17 cellular contexts compared by ENCODE assay signal in the genomic region with DNA sequence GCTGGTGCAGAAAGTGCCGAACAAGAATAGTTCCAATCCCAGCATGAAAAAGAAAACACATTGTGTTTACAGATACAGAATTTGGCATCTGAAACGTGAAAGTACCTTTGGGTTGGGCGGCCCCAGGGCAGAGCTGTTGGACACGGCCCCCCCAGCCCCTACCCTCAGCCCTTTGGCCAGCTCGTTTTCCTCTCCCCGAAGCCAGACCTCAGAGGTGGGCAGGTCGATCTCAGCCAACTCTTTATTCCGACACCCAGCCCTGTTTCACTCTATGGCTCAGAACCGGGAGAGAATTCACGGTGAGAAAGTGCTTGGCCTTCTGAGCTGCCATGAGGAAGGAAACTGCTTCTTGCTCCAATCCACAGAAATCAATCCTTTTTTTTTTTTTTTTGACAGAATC. TPM values are rescaled to one million over a fixed set of nuclear protein-coding genes. Genes with fewer than 3 reads are reported as not detected.
DNase-seq lines count a peak whose midpoint lies in the region; FAIRE-seq and TF ChIP-seq lines count a peak whose summit lies in the region.
"Had no signal": no experiment of that assay in that cellular context is flagged by ENCODE, and none has a peak within 500 bp of the region (broad histone marks: within the 10 kb centered on the region; RNA-seq: fewer than 3 reads in every experiment).

No MANE protein-coding gene starts in this region.

- WGBS in H1 (ENCODE audit: extremely low coverage in 1 of 2, insufficient coverage in 1 of 2, insufficient read length in 1 of 2, insufficient replicate concordance in 2 of 2, low coverage in 1 of 2, low lambda C conversion rate in 2 of 2, missing lambda C conversion rate in 1 of 2), 2 experiments = 87% methylated on average over 9 of the region's 10 CpGs; no CpG with 5 or more reads in 1 of the 2 experiments
- WGBS in stomach, 5 donors = 65 to 75% (median 72%) methylated on average over 10 of the region's 10 CpGs

- H3K79me2 ChIP-seq in H1 (ENCODE audit: control insufficient read depth in 1 of 2, insufficient read depth in 2 of 2, low read length in 2 of 2) = no peaks in the 10 kb centered on the region

- H3K9me3 ChIP-seq in H1 (ENCODE audit: insufficient read depth in 2 of 2, low read depth in 1 of 2, low read length in 1 of 2) (no peaks in the 10 kb centered on the region), stomach (no peaks in the 10 kb centered on the region)
- H3K9me3 ChIP-seq: A549 had no signal

- H3K14ac ChIP-seq in H1 (ENCODE audit: insufficient read length) = no peak overlapping the region

- H2BK15ac ChIP-seq in H1 (ENCODE audit: low read length) = peak overlapping the region; percentile 88; the same call in 1 of the 2 replicates

- no peak for TF ChIP-seq RAD21 in H1 (IDR thresholded peaks at IDR 0.05 in 1 of 2, conservative IDR thresholded peaks at IDR 0.05 in 1 of 2; ENCODE audit: low read depth in 2 of 2, low read length in 2 of 2)

- CTCF ChIA-PET in H1 (lab: Charles Lee; ENCODE audit: partially characterized antibody) = interaction anchor here (1.3 to 1.5 kb wide), 2 partner anchors 19 to 35 kb away, joined by 3 to 4 read pairs; no protein-coding TSS in a partner anchor

- TF ChIP-seq CTCF in bronchial epithelial cell (IDR thresholded peaks at IDR 0.05; ENCODE audit: insufficient read depth, low read length, severe bottlenecking) (no peak), H1 (IDR thresholded peaks at IDR 0.05; ENCODE audit: control extremely low read depth in 1 of 3, insufficient read depth in 1 of 3, low read depth in 1 of 3, low read length in 3 of 3) (no peak), stomach (IDR thresholded peaks at IDR 0.05) (no peak)

- H4K8ac ChIP-seq in H1 (ENCODE audit: extremely low read depth, insufficient read depth, low read length) = no peak overlapping the region

- no peak overlapping the region for H2AFZ ChIP-seq in H1 (ENCODE audit: low read length)

- no peak overlapping the region for H3K18ac ChIP-seq in H1 (ENCODE audit: extremely low read depth, low read length)

- H3K4me1 ChIP-seq in H1 (replicated peaks in 1 of 4; ENCODE audit: control insufficient read depth in 3 of 4, insufficient read depth in 4 of 4, low read length in 3 of 4) (peaks cover 0 to 4% (median 3%) of the 10 kb centered on the region in 4 experiments; a peak in 3 of 7 replicates), stomach (peaks cover 6 to 23% (median 13%) of the 10 kb centered on the region in 4 donors)
- H3K4me1 ChIP-seq: A549 had no signal

- no peak overlapping the region for H3K4ac ChIP-seq in H1 (replicated peaks; ENCODE audit: insufficient read length, low read depth, low read length)

- H3K27me3 ChIP-seq in bronchial epithelial cell (ENCODE audit: control insufficient read depth, insufficient read depth, low read length) (peaks cover 3% of the 10 kb centered on the region), H1 (replicated peaks in 1 of 4; ENCODE audit: control insufficient read depth in 3 of 4, extremely low read depth in 1 of 4, insufficient read depth in 3 of 4, low read length in 3 of 4) (peaks cover 0 to 2% (median 0%) of the 10 kb centered on the region in 4 experiments; a peak in 3 of 7 replicates), stomach (no peaks in the 10 kb centered on the region)

- TF ChIP-seq EP300 in H1 (IDR thresholded peaks at IDR 0.05; ENCODE audit: borderline replicate concordance in 1 of 2, low read depth in 2 of 2, low read length in 2 of 2) (no peak), stomach (IDR thresholded peaks at IDR 0.05) (no peak)

- H3K36me3 ChIP-seq in bronchial epithelial cell (ENCODE audit: control insufficient read depth, insufficient read depth, low read length) = no peaks in the 10 kb centered on the region
- no peaks in the 10 kb centered on the region for H3K36me3 ChIP-seq in H1 (ENCODE audit: control insufficient read depth in 2 of 4, insufficient read depth in 4 of 4, low read length in 3 of 4)
- H3K36me3 ChIP-seq in stomach = no peaks in the 10 kb centered on the region

- no peak overlapping the region; the same call in 1 of the 2 replicates for H2AK5ac ChIP-seq in H1 (ENCODE audit: low read depth, low read length)

- POLR2A ChIA-PET in H1 (lab: Charles Lee; ENCODE audit: partially characterized antibody) = no interaction called here

- H3K4me2 ChIP-seq in H1 (ENCODE audit: insufficient read depth in 1 of 2, low read depth in 2 of 2, low read length in 2 of 2) = no peak overlapping the region
- H3K4me2 ChIP-seq: A549 had no signal

- TF ChIP-seq POLR2A in H1 (IDR thresholded peaks at IDR 0.05; ENCODE audit: control extremely low read depth in 1 of 2, low read depth in 2 of 2, low read length in 2 of 2) (no peak), stomach (IDR thresholded peaks at IDR 0.05) (no peak)

- H3K56ac ChIP-seq in H1 (replicated peaks; ENCODE audit: insufficient read length, low read depth, low read length) = no peak overlapping the region

- no peak for DNase-seq in bronchial epithelial cell (ENCODE audit: low read depth)
- DNase-seq in H1 (ENCODE audit: low read depth in 1 of 2, low spot score in 2 of 2) = no peak
- DNase-seq in islet precursor cell = peak; percentile 49
- DNase-seq in stomach = no peak
- DNase-seq in DMS53 treated with DMSO at 0.1 percent for 48 hours (lab: John Stamatoyannopoulos, UW; ENCODE audit: unreplicated experiment) = no peak
- no peak for DNase-seq in activated naive CD4-positive, alpha-beta T cell treated with Interleukin-2 at 50 U/mL for 16 hours
- DNase-seq in ureter (ENCODE audit: low spot score) = no peak
- DNase-seq in NCI-H2029 (lab: John Stamatoyannopoulos, UW) = no peak
- DNase-seq: CD8-positive, alpha-beta T cell; COR-L47; DMS153; DND-41; GDM1 had no signal

- no peaks in the 10 kb centered on the region for H3K23me2 ChIP-seq in H1 (ENCODE audit: low read depth, low read length)

- FAIRE-seq in bronchial epithelial cell (lab: Jason Lieb, UNC) (peak; percentile 32), H1 (lab: Jason Lieb, UNC) (no peak)
- FAIRE-seq: A549, D721Med had no signal

- H3K4me3 ChIP-seq in bronchial epithelial cell (ENCODE audit: low read depth, low read length) (no peak overlapping the region), H1 (ENCODE audit: extremely low read depth in 1 of 4, insufficient read depth in 2 of 4, low read depth in 3 of 4, low read length in 4 of 4) (no peak overlapping the region), stomach (no peak overlapping the region)
- H3K4me3 ChIP-seq: A549 had no signal

- no peak overlapping the region for H2BK12ac ChIP-seq in H1 (ENCODE audit: low read depth, low read length)

- H2BK120ac ChIP-seq in H1 (replicated peaks; ENCODE audit: low read depth, low read length) = no peak overlapping the region

- intact Hi-C loops in stomach (cut with DNase I; ENCODE audit: low total_unique reads) = no loop called here

- no peak overlapping the region for H4K5ac ChIP-seq in H1 (ENCODE audit: insufficient read length, low read depth, low read length)

- H4K20me1 ChIP-seq in H1 (replicated peaks in 1 of 2; ENCODE audit: control insufficient read depth in 1 of 2, insufficient read depth in 2 of 2, low read length in 2 of 2) = no peaks in the 10 kb centered on the region

- no peak overlapping the region for H3K27ac ChIP-seq in H1 (ENCODE audit: low read depth, low read length)
- peak overlapping the region in 3 of 5 donors; percentile 20 to 91 (median 32) for H3K27ac ChIP-seq in stomach
- H3K27ac ChIP-seq: A549 had no signal

- H2BK20ac ChIP-seq in H1 (ENCODE audit: low read length) = no peak overlapping the region

- no peak overlapping the region for H3K9ac ChIP-seq in H1 (replicated peaks in 1 of 4; ENCODE audit: extremely low read depth in 1 of 4, low read depth in 3 of 4, low read length in 3 of 4)

- H3K23ac ChIP-seq in H1 (ENCODE audit: insufficient read length) = no peak overlapping the region

- no peaks in the 10 kb centered on the region for H3K79me1 ChIP-seq in H1 (ENCODE audit: low read depth, low read length)

- no peak overlapping the region for H4K91ac ChIP-seq in H1 (replicated peaks; ENCODE audit: insufficient read length, low read length)

- H2BK5ac ChIP-seq in H1 (ENCODE audit: low read depth, low read length) = no peak overlapping the region

TF ChIP-seq in H1, 55 proteins besides CTCF, POLR2A, EP300 and RAD21 (continues in another document):
- no peak for TF ChIP-seq RNF2 (IDR thresholded peaks at IDR 0.05; ENCODE audit: borderline replicate concordance, low read depth, low read length, missing control alignments, poor library complexity, severe bottlenecking)

RNA-seq across cellular contexts. Expression of a gene that starts 11.3 kb away (rescaled TPM):
- total RNA-seq in bronchial epithelial cell (under 0.01 and 0.51 TPM in 2 replicates), stomach (10 to 100 TPM in 2 of 5 donors, 1 to 10 TPM in 3; 5.8 to 56.2 (median 9.0) TPM), ureter (14.4 TPM)
- total RNA-seq in H1 (2021; fragmentation: NEBNext Ultra II Directional; extraction: Animal tissue kit (Norgen Biotek cat#: 25700)) = 2.0 and 2.3 TPM in 2 replicates
- polyA plus RNA-seq in H1 (2011; rRNA removed) (2.0 and 3.6 TPM in 2 replicates), stomach (10 to 100 TPM in 1 of 3 donors, 1 to 10 TPM in 2; 2.9 to 16.6 (median 3.3) TPM)
- polyA plus RNA-seq in H1 (2011; cell fraction: cytosol; rRNA removed) = 2.2 TPM
- polyA plus RNA-seq in H1 (2011; cell fraction: nucleus; rRNA removed) = 4.4 TPM
- polyA plus RNA-seq in H1 (2012, experiment 1 of 2) = 1.5 to 2.2 TPM (median 2.1 TPM) in 4 replicates
- polyA plus RNA-seq in H1 (2012, experiment 2 of 2) = 1.9 TPM
- 2.0 TPM for polyA plus RNA-seq in H1 (2013, experiment 1 of 2)
- 2.1 TPM for polyA plus RNA-seq in H1 (2013, experiment 2 of 2)
- 1.2 and 1.4 TPM in 2 replicates for polyA minus RNA-seq in H1 (2011; rRNA and poly(A)+ RNA removed)
- polyA minus RNA-seq in H1 (2011; cell fraction: cytosol; rRNA and poly(A)+ RNA removed) = 2.0 TPM
- 6.2 TPM for polyA minus RNA-seq in H1 (2011; cell fraction: nucleus; rRNA and poly(A)+ RNA removed)
- total RNA-seq: HT1080 had no signal
- polyA plus RNA-seq: IgD-negative memory B cell had no signal
